ENCODE assay signal across 13 cellular contexts in the genomic region with DNA sequence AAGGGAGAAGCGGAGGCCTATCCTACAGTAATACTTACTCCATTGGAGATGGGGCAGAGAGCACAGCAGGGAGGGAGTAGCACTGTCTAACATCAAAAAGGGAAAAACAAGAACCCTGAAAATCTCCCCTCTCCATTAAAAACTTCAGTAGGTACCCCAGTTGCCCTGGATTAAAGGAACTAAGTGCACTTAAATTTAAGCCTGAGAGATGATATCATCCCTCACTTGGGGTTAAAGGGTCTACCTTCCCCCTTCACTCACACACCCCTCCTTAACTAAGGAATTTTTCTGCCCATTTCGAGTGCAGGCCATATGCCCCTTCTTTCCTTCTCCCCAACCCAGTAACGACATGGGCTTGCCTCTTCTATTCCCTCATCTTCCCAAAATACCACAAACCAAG. TPM values are rescaled to one million over a fixed set of nuclear protein-coding genes. Genes with fewer than 3 reads are reported as not detected.
DNase-seq lines count a peak whose midpoint lies in the region; ATAC-seq, FAIRE-seq and TF ChIP-seq lines count a peak whose summit lies in the region.
"Had no signal": no experiment of that assay in that cellular context is flagged by ENCODE, and none has a peak within 500 bp of the region (broad histone marks: within the 10 kb centered on the region; RNA-seq: fewer than 3 reads in every experiment).

No MANE protein-coding gene starts in this region.

- H3K4me1 ChIP-seq in K562 (replicated peaks in 1 of 2; ENCODE audit: control insufficient read depth in 2 of 2, insufficient read depth in 2 of 2, low read length in 2 of 2), result peaks cover 23 to 39% of the 10 kb centered on the region in 2 experiments
- H3K4me1 ChIP-seq in muscle layer of duodenum (ENCODE audit: control insufficient read depth in 1 of 2, insufficient read depth in 2 of 2, low read length in 2 of 2), result peaks cover 10 to 37% of the 10 kb centered on the region in 2 donors

- TF ChIP-seq EP300 in K562 (IDR thresholded peaks at IDR 0.05; ENCODE audit: low read length), result no peak

- no peak for TF ChIP-seq RAD21 in K562 (CRISPR knock-in tag; conservative IDR thresholded peaks at IDR 0.05 in 1 of 2, IDR thresholded peaks at IDR 0.05 in 1 of 2)

- H3K4me2 ChIP-seq in K562 (ENCODE audit: insufficient read depth, low read length), result no peak overlapping the region

- peaks cover 8% of the 10 kb centered on the region for H3K36me3 Mint-ChIP-seq in HFFc6 (ENCODE audit: low read depth)
- H3K36me3 Mint-ChIP-seq: naive B cell had no signal

- CTCF ChIA-PET in K562 (lab: Yijun Ruan, JAX; ENCODE audit: low intra/inter-chr PET ratio), result no interaction called here

- H3K27ac ChIP-seq in 22Rv1 (peak overlapping the region; percentile 97), K562 (ENCODE audit: extremely low read depth, low read depth, low read length) (peak overlapping the region; percentile 80; the same call in 1 of the 3 replicates), muscle layer of duodenum (ENCODE audit: low read length) (peak overlapping the region; percentile 87)
- H3K27ac ChIP-seq: SJSA1 had no signal

- H3K27me3 ChIP-seq in K562 (ENCODE audit: control insufficient read depth in 2 of 2, insufficient read depth in 2 of 2, low read length in 2 of 2) (no peaks in the 10 kb centered on the region), muscle layer of duodenum (ENCODE audit: low read depth, low read length) (no peaks in the 10 kb centered on the region)
- H3K27me3 ChIP-seq: SJSA1, testis had no signal

- peaks cover 12% of the 10 kb centered on the region for H3K27me3 Mint-ChIP-seq in HFFc6 (ENCODE audit: insufficient read depth)

- DNase-seq in HFFc6, result no peak
- DNase-seq in K562 (ENCODE audit: extremely low read depth in 1 of 4, low spot score in 3 of 4), result no peak
- DNase-seq in stimulated activated CD8-positive, alpha-beta memory T cell treated with anti-CD3 and anti-CD28 coated beads, Interleukin-4, amount 100 ng/mL, for 48 hours, result no peak
- no peak for DNase-seq in DMS 273 treated with DMSO at 0.1 percent for 48 hours (lab: John Stamatoyannopoulos, UW)
- DNase-seq in activated naive CD4-positive, alpha-beta T cell (lab: John Stamatoyannopoulos, UW), result no peak
- no peak for DNase-seq in effector CD8-positive, alpha-beta T cell (lab: John Stamatoyannopoulos, UW)
- DNase-seq: left colon, naive B cell, testis had no signal

- no peak for TF ChIP-seq CTCF in 22Rv1 (IDR thresholded peaks at IDR 0.05)
- no peak for TF ChIP-seq CTCF in HFFc6 (IDR thresholded peaks at IDR 0.05)
- TF ChIP-seq CTCF in K562 (IDR thresholded peaks at IDR 0.05 in 2 of 3, conservative IDR thresholded peaks at IDR 0.05 in 1 of 3; ENCODE audit: insufficient read depth in 2 of 3, low read depth in 1 of 3, low read length in 3 of 3), result no peak

- POLR2A ChIA-PET in K562 (lab: Yijun Ruan, JAX), result interaction anchor here (1.7 to 2.6 kb wide), 2 partner anchors 11 to 53 kb away, joined by 5 to 29 read pairs; a partner anchor contains a TSS

- no peak for TF ChIP-seq POLR2A in K562 (conservative IDR thresholded peaks at IDR 0.05)

- no peaks in the 10 kb centered on the region for H3K9me3 Mint-ChIP-seq in HFFc6
- H3K9me3 Mint-ChIP-seq: naive B cell had no signal

- WGBS in K562 (ENCODE audit: insufficient coverage, low coverage, missing lambda C conversion rate), result 67% methylated on average over 3 of the region's 3 CpGs

- no peaks in the 10 kb centered on the region for H3K9me1 ChIP-seq in K562 (ENCODE audit: control insufficient read depth, insufficient read depth, low read length)

- H3K9me3 ChIP-seq in K562 (replicated peaks; ENCODE audit: control insufficient read depth, insufficient read depth, low read depth, low read length) (no peaks in the 10 kb centered on the region), muscle layer of duodenum (ENCODE audit: control insufficient read depth in 1 of 2, low read length in 2 of 2) (no peaks in the 10 kb centered on the region)
- H3K9me3 ChIP-seq: SJSA1, testis had no signal

- H3K36me3 ChIP-seq in K562 (ENCODE audit: control insufficient read depth, insufficient read depth, low read length) (peaks cover 19% of the 10 kb centered on the region; the same call in 2 of the 3 replicates), muscle layer of duodenum (ENCODE audit: control insufficient read depth in 1 of 2, insufficient read depth in 2 of 2, low read length in 2 of 2) (peaks cover 11 to 16% of the 10 kb centered on the region in 2 donors)

- no peak for ATAC-seq in K562
- ATAC-seq: left colon had no signal

- H3K4me3 Mint-ChIP-seq in HFFc6, result peak overlapping the region; percentile 33; the same call in 1 of the 2 replicates
- H3K4me3 Mint-ChIP-seq: naive B cell had no signal

- BruUV-seq in K562 (replicated peaks; lab: Mats Ljungman, UMichigan), result no TSS peak

- H3K4me3 ChIP-seq in K562, result no peak overlapping the region
- H3K4me3 ChIP-seq in muscle layer of duodenum (ENCODE audit: low read depth in 1 of 2, low read length in 2 of 2), result no peak overlapping the region
- H3K4me3 ChIP-seq: SJSA1, testis had no signal

- no peaks in the 10 kb centered on the region for H3K79me2 ChIP-seq in K562 (ENCODE audit: control insufficient read depth, insufficient read depth, low read length)

- no peak overlapping the region for H2AFZ ChIP-seq in K562 (ENCODE audit: low read depth, low read length)

- peaks cover 53% of the 10 kb centered on the region for H3K4me1 Mint-ChIP-seq in HFFc6 (ENCODE audit: low read depth)

- H3K9ac ChIP-seq in K562 (ENCODE audit: insufficient read depth in 1 of 2, low read depth in 2 of 2, low read length in 2 of 2), result 0 out of 4 replicates have a peak overlapping the region, but pooled peaks of 1 of the 2 experiments have one; percentile 29

- in situ Hi-C loops in K562 (cut with MboI), result no loop called here

- no peak for FAIRE-seq in K562 (lab: Jason Lieb, UNC)
- FAIRE-seq: GM18507 had no signal

- no peaks in the 10 kb centered on the region for H4K20me1 ChIP-seq in K562 (replicated peaks; ENCODE audit: control insufficient read depth, insufficient read depth, low read length)

- peak overlapping the region; percentile 76 for H3K27ac Mint-ChIP-seq in HFFc6
- H3K27ac Mint-ChIP-seq: naive B cell had no signal

- intact Hi-C loops in K562 (cut with micrococcal nuclease), result no loop called here

RNA-seq across cellular contexts. Expression of a gene that starts 3.7 kb away (rescaled TPM):
- 10 to 100 TPM in 3 of 6 experiments, 1 to 10 TPM in 3; 6.1 to 11.5 (median 10.0) TPM for total RNA-seq in HFFc6 (2021; fragmentation: NEBNext Ultra II Directional; extraction: Animal tissue kit (Norgen Biotek cat#: 25700))
- 9.3 and 16.8 TPM in 2 replicates for total RNA-seq in K562 (2011; cell fraction: chromatin; rRNA removed; ENCODE audit: low replicate concordance)
- 6.4 and 6.7 TPM in 2 replicates for total RNA-seq in K562 (2011; cell fraction: nucleolus; rRNA removed)
- total RNA-seq in K562 (2011; cell fraction: nucleoplasm; rRNA removed), result 7.7 and 8.3 TPM in 2 replicates
- total RNA-seq in K562 (2014; rRNA removed) (0.09 and 0.53 TPM in 2 replicates), K562 (2014; rRNA removed; fragmentation: Illumina TruSeq; extraction: Trizol) (0.38 and 0.51 TPM in 2 replicates), K562 (2015; rRNA removed; fragmentation: Illumina TruSeq; extraction: Trizol) (0.38 and 0.40 TPM in 2 replicates), K562 (2021) (0.56 and 1.3 TPM in 2 replicates)
- polyA plus RNA-seq in K562 (2011; rRNA removed) (1.6 and 1.8 TPM in 2 replicates), K562 (2014; fragmentation: Illumina TruSeq; extraction: Trizol) (0.73 and 0.76 TPM in 2 replicates), K562 (2014; fragmentation: Nextera tagmentation; extraction: Ambion mirVana) (under 1 TPM; 0.34 to 0.45 TPM), K562 (2014; rRNA removed) (0.60 and 1.0 TPM in 2 replicates)
- polyA plus RNA-seq in K562 (2011; cell fraction: cytosol; rRNA removed), result 1.3 and 2.3 TPM in 2 replicates
- 12.2 and 13.9 TPM in 2 replicates for polyA plus RNA-seq in K562 (2011; cell fraction: nucleus; rRNA removed)
- 0.74 and 1.2 TPM in 2 replicates for polyA plus RNA-seq in K562 (2012)
- 0.96 and 1.8 TPM in 2 replicates for polyA minus RNA-seq in K562 (2011; rRNA and poly(A)+ RNA removed)
- polyA minus RNA-seq in K562 (2011; cell fraction: cytosol; rRNA and poly(A)+ RNA removed), result 1.1 TPM in 1 of 2 replicates, not detected in the other
- polyA minus RNA-seq in K562 (2011; cell fraction: nucleus; rRNA and poly(A)+ RNA removed), result 3.4 and 3.6 TPM in 2 replicates

RNA-seq across cellular contexts. Expression of a gene that starts 12.8 kb away (rescaled TPM):
- 100 to 1,000 TPM in 3 of 6 experiments, 10 to 100 TPM in 3; 85.4 to 105 (median 101) TPM for total RNA-seq in HFFc6 (2021; fragmentation: NEBNext Ultra II Directional; extraction: Animal tissue kit (Norgen Biotek cat#: 25700))
- 36.8 and 50.0 TPM in 2 replicates for total RNA-seq in K562 (2011; cell fraction: chromatin; rRNA removed; ENCODE audit: low replicate concordance)
- 22.8 and 30.1 TPM in 2 replicates for total RNA-seq in K562 (2011; cell fraction: nucleolus; rRNA removed)
- 21.9 and 22.2 TPM in 2 replicates for total RNA-seq in K562 (2011; cell fraction: nucleoplasm; rRNA removed)
- total RNA-seq in K562 (2014; rRNA removed) (11.0 and 13.0 TPM in 2 replicates), K562 (2014; rRNA removed; fragmentation: Illumina TruSeq; extraction: Trizol) (28.2 and 28.4 TPM in 2 replicates), K562 (2015; rRNA removed; fragmentation: Illumina TruSeq; extraction: Trizol) (30.0 and 31.3 TPM in 2 replicates), K562 (2021) (78.5 and 87.1 TPM in 2 replicates)
- polyA plus RNA-seq in K562 (2011; rRNA removed) (18.1 and 33.3 TPM in 2 replicates), K562 (2014; fragmentation: Illumina TruSeq; extraction: Trizol) (88.0 and 101 TPM in 2 replicates), K562 (2014; fragmentation: Nextera tagmentation; extraction: Ambion mirVana) (1 to 10 TPM; 3.0 to 8.3 TPM), K562 (2014; rRNA removed) (22.8 and 26.1 TPM in 2 replicates)
- 20.3 and 35.8 TPM in 2 replicates for polyA plus RNA-seq in K562 (2011; cell fraction: cytosol; rRNA removed)
- 21.9 and 25.6 TPM in 2 replicates for polyA plus RNA-seq in K562 (2011; cell fraction: nucleus; rRNA removed)
- polyA plus RNA-seq in K562 (2012), result 62.3 and 73.0 TPM in 2 replicates
- polyA minus RNA-seq in K562 (2011; rRNA and poly(A)+ RNA removed), result 25.2 and 30.7 TPM in 2 replicates
- 22.9 and 35.8 TPM in 2 replicates for polyA minus RNA-seq in K562 (2011; cell fraction: cytosol; rRNA and poly(A)+ RNA removed)
- 15.2 and 21.9 TPM in 2 replicates for polyA minus RNA-seq in K562 (2011; cell fraction: nucleus; rRNA and poly(A)+ RNA removed)

RNA-seq across cellular contexts. Expression of a gene that starts 22.8 kb away (rescaled TPM):
- total RNA-seq in HFFc6 (2021; fragmentation: NEBNext Ultra II Directional; extraction: Animal tissue kit (Norgen Biotek cat#: 25700)), result 10 to 100 TPM; 16.1 to 28.5 (median 26.1) TPM
- 0.56 and 0.58 TPM in 2 replicates for total RNA-seq in K562 (2011; cell fraction: chromatin; rRNA removed; ENCODE audit: low replicate concordance)
- total RNA-seq in K562 (2011; cell fraction: nucleolus; rRNA removed), result 0.33 and 0.53 TPM in 2 replicates
- total RNA-seq in K562 (2011; cell fraction: nucleoplasm; rRNA removed), result 0.46 and 0.51 TPM in 2 replicates
- 0.08 and 0.09 TPM in 2 replicates for total RNA-seq in K562 (2014; rRNA removed)
- total RNA-seq in K562 (2014; rRNA removed; fragmentation: Illumina TruSeq; extraction: Trizol), result 0.06 and 0.11 TPM in 2 replicates
- 0.04 and 0.07 TPM in 2 replicates for total RNA-seq in K562 (2015; rRNA removed; fragmentation: Illumina TruSeq; extraction: Trizol)
- total RNA-seq in K562 (2021), result 0.20 and 0.22 TPM in 2 replicates
- 0.12 and 0.14 TPM in 2 replicates for polyA plus RNA-seq in K562 (2011; rRNA removed)
- 0.12 and 0.25 TPM in 2 replicates for polyA plus RNA-seq in K562 (2011; cell fraction: cytosol; rRNA removed)
- polyA plus RNA-seq in K562 (2011; cell fraction: nucleus; rRNA removed), result 0.31 TPM in 2 replicates
- 0.18 and 0.30 TPM in 2 replicates for polyA plus RNA-seq in K562 (2012)
- polyA plus RNA-seq in K562 (2014; fragmentation: Illumina TruSeq; extraction: Trizol), result 0.10 and 0.30 TPM in 2 replicates
- under 1 TPM in 1 of 2 experiments, not detected in 1; 0.10 TPM for polyA plus RNA-seq in K562 (2014; fragmentation: Nextera tagmentation; extraction: Ambion mirVana)
- polyA plus RNA-seq in K562 (2014; rRNA removed), result 0.16 and 0.20 TPM in 2 replicates
- polyA minus RNA-seq in K562 (2011; rRNA and poly(A)+ RNA removed), result 0.07 and 0.15 TPM in 2 replicates
- not detected in 2 replicates for polyA minus RNA-seq in K562 (2011; cell fraction: cytosol; rRNA and poly(A)+ RNA removed)
- polyA minus RNA-seq in K562 (2011; cell fraction: nucleus; rRNA and poly(A)+ RNA removed), result 0.11 and 0.13 TPM in 2 replicates

RNA-seq across cellular contexts. Expression of a gene that starts 41.1 kb away (rescaled TPM):
- total RNA-seq in HFFc6 (2021; fragmentation: NEBNext Ultra II Directional; extraction: Animal tissue kit (Norgen Biotek cat#: 25700)), result 1 to 10 TPM; 5.3 to 8.9 (median 6.7) TPM
- 0.72 and 1.8 TPM in 2 replicates for total RNA-seq in K562 (2011; cell fraction: chromatin; rRNA removed; ENCODE audit: low replicate concordance)
- total RNA-seq in K562 (2011; cell fraction: nucleolus; rRNA removed), result 1.3 and 1.7 TPM in 2 replicates
- total RNA-seq in K562 (2011; cell fraction: nucleoplasm; rRNA removed), result 2.4 and 2.7 TPM in 2 replicates
- total RNA-seq in K562 (2014; rRNA removed) (0.18 and 0.53 TPM in 2 replicates), K562 (2014; rRNA removed; fragmentation: Illumina TruSeq; extraction: Trizol) (0.58 and 1.4 TPM in 2 replicates), K562 (2015; rRNA removed; fragmentation: Illumina TruSeq; extraction: Trizol) (0.19 and 0.40 TPM in 2 replicates), K562 (2021) (0.76 and 0.82 TPM in 2 replicates)
- polyA plus RNA-seq in K562 (2011; rRNA removed) (0.28 and 0.42 TPM in 2 replicates), K562 (2014; fragmentation: Illumina TruSeq; extraction: Trizol) (0.18 TPM in 1 of 2 replicates, not detected in the other), K562 (2014; fragmentation: Nextera tagmentation; extraction: Ambion mirVana) (not detected), K562 (2014; rRNA removed) (0.43 and 1.2 TPM in 2 replicates)
- 0.24 and 0.46 TPM in 2 replicates for polyA plus RNA-seq in K562 (2011; cell fraction: cytosol; rRNA removed)
- 1.7 and 2.6 TPM in 2 replicates for polyA plus RNA-seq in K562 (2011; cell fraction: nucleus; rRNA removed)
- polyA plus RNA-seq in K562 (2012), result 0.14 and 0.24 TPM in 2 replicates
- polyA minus RNA-seq in K562 (2011; rRNA and poly(A)+ RNA removed), result 0.21 TPM in 1 of 2 replicates, not detected in the other
- polyA minus RNA-seq in K562 (2011; cell fraction: cytosol; rRNA and poly(A)+ RNA removed), result not detected in 2 replicates
- polyA minus RNA-seq in K562 (2011; cell fraction: nucleus; rRNA and poly(A)+ RNA removed), result 0.67 and 1.4 TPM in 2 replicates

Comparison
In these comparisons a context has a peak if more than half of its experiments do, and no peak if none do; other contexts are left out.
1. RNA of a gene that starts 22.8 kb away (total RNA-seq): 16.1 to 28.5 TPM in HFFc6; 0.04 to 0.58 TPM in K562; every median in the first group is over 10 times any median in the second.
2. Peak in every context shown above with its lines, with median percentiles within 50 percentile points of each other: H3K27ac ChIP-seq.